8 cellular contexts compared by ENCODE assay signal in genomic region chr17:60601443-60602384, GRCh38. TPM values are rescaled to one million over a fixed set of nuclear protein-coding genes. Genes with fewer than 3 reads are reported as not detected.
DNase-seq lines count a peak whose midpoint lies in the region; ATAC-seq and TF ChIP-seq lines count a peak whose summit lies in the region.

No MANE protein-coding gene starts in this region.

- peak overlapping the region; percentile 76 for H3K4me3 ChIP-seq in OCI-LY1 (ENCODE audit: low read depth, low read length, poor library complexity, severe bottlenecking)
- H3K4me3 ChIP-seq in neutrophil (ENCODE audit: low read depth in 1 of 2, low read length in 1 of 2): peak overlapping the region; percentile 86 to 92
- H3K4me3 ChIP-seq in vagina: peak overlapping the region; percentile 71 to 83

- peak overlapping the region; percentile 84 for H3K27ac Mint-ChIP-seq in activated naive CD8-positive, alpha-beta T cell

- no peak; the same call in 1 of the 2 replicates for TF ChIP-seq CTCF in OCI-LY1 (IDR thresholded peaks at IDR 0.05; ENCODE audit: low read length)
- TF ChIP-seq CTCF in neutrophil (IDR thresholded peaks at IDR 0.05): no peak
- peak in 1 of 3 experiments; percentile 14 for TF ChIP-seq CTCF in vagina (IDR thresholded peaks at IDR 0.05)

- H3K4me1 ChIP-seq in OCI-LY1 (ENCODE audit: insufficient read depth, low read length, severe bottlenecking) (peaks cover 27% of the 10 kb centered on the region), neutrophil (ENCODE audit: control insufficient read depth in 1 of 2, insufficient read depth in 1 of 2, low read depth in 1 of 2, low read length in 1 of 2) (peaks cover 48 to 51% of the 10 kb centered on the region in 2 experiments), vagina (peaks cover 49% of the 10 kb centered on the region)

- H3K79me2 ChIP-seq in OCI-LY1 (ENCODE audit: insufficient read depth, low read length): peaks cover 59% of the 10 kb centered on the region

- no peaks in the 10 kb centered on the region for H3K9me2 ChIP-seq in OCI-LY1 (ENCODE audit: low read depth, low read length)

- peak overlapping the region; percentile 96 for H3K4me3 Mint-ChIP-seq in activated naive CD8-positive, alpha-beta T cell

- H3K27me3 Mint-ChIP-seq in activated naive CD8-positive, alpha-beta T cell: no peaks in the 10 kb centered on the region

- intact Hi-C loops in vagina (cut with DNase I): no loop called here

- peaks cover 49% of the 10 kb centered on the region for H3K4me1 Mint-ChIP-seq in activated naive CD8-positive, alpha-beta T cell (ENCODE audit: low read depth)

- TF ChIP-seq POLR2A in vagina (IDR thresholded peaks at IDR 0.05): no peak

- peak overlapping the region; percentile 82 for H3K9ac ChIP-seq in OCI-LY1 (ENCODE audit: low read length)

- no peaks in the 10 kb centered on the region for H3F3A ChIP-seq in OCI-LY1 (ENCODE audit: insufficient read depth, low read length)

- H4K20me1 ChIP-seq in OCI-LY1 (ENCODE audit: insufficient read depth, low read length): no peaks in the 10 kb centered on the region

- no peaks in the 10 kb centered on the region; the same call in 1 of the 2 replicates for H3K36me3 ChIP-seq in OCI-LY1 (ENCODE audit: insufficient read depth, low read length)
- H3K36me3 ChIP-seq in neutrophil: no peaks in the 10 kb centered on the region
- no peaks in the 10 kb centered on the region for H3K36me3 ChIP-seq in vagina

- no peaks in the 10 kb centered on the region for H3K9me3 Mint-ChIP-seq in activated naive CD8-positive, alpha-beta T cell (ENCODE audit: low read depth)

- peak overlapping the region; percentile 75 for H3K27ac ChIP-seq in OCI-LY1 (ENCODE audit: low read depth, low read length, poor library complexity, severe bottlenecking)
- H3K27ac ChIP-seq in neutrophil: peak overlapping the region; percentile 97
- peak overlapping the region; percentile 99 for H3K27ac ChIP-seq in vagina

- no peak overlapping the region for H2AFZ ChIP-seq in OCI-LY1 (ENCODE audit: low read length)

- H3K36me3 Mint-ChIP-seq in activated naive CD8-positive, alpha-beta T cell: no peaks in the 10 kb centered on the region

- peak; percentile 78 for DNase-seq in COR-L47 (lab: John Stamatoyannopoulos, UW)
- DNase-seq in HuH-7 (ENCODE audit: low spot score): peak; percentile 74
- DNase-seq in glomerular endothelial cell (ENCODE audit: extremely low read depth, low read depth, low spot score): peak; percentile 74
- DNase-seq in vagina (ENCODE audit: extremely low spot score in 2 of 2): no peak

- no peaks in the 10 kb centered on the region for H3K27me3 ChIP-seq in OCI-LY1 (ENCODE audit: insufficient read depth, low read length)
- no peaks in the 10 kb centered on the region for H3K27me3 ChIP-seq in neutrophil
- H3K27me3 ChIP-seq in vagina: no peaks in the 10 kb centered on the region

- ATAC-seq in GM19452 (IDR thresholded peaks at IDR 0.05; ENCODE audit: unreplicated experiment): no peak

- H3K4me2 ChIP-seq in OCI-LY1 (ENCODE audit: low read length): peak overlapping the region; percentile 76

- H3K9me3 ChIP-seq in OCI-LY1 (ENCODE audit: low read length): no peaks in the 10 kb centered on the region
- no peaks in the 10 kb centered on the region for H3K9me3 ChIP-seq in neutrophil
- no peaks in the 10 kb centered on the region for H3K9me3 ChIP-seq in vagina

RNA-seq across cellular contexts. Expression of gene PPM1D, which starts 1.7 kb away (rescaled TPM):
- total RNA-seq in glomerular endothelial cell (22.2 and 27.6 TPM in 2 replicates), vagina (9.8 TPM)

Comparison
In these comparisons a context has a peak if more than half of its experiments do, and no peak if none do; other contexts are left out.
1. DNase-seq: peak in COR-L47 (single experiment), HuH-7 (single experiment) and glomerular endothelial cell (single experiment); none in vagina (0 of 2).
2. Peak in every context shown above with its lines, with median percentiles within 50 percentile points of each other: H3K27ac ChIP-seq and H3K4me3 ChIP-seq.